Comparison of ENCODE assay signal across 1 cellular context in the genomic region with DNA sequence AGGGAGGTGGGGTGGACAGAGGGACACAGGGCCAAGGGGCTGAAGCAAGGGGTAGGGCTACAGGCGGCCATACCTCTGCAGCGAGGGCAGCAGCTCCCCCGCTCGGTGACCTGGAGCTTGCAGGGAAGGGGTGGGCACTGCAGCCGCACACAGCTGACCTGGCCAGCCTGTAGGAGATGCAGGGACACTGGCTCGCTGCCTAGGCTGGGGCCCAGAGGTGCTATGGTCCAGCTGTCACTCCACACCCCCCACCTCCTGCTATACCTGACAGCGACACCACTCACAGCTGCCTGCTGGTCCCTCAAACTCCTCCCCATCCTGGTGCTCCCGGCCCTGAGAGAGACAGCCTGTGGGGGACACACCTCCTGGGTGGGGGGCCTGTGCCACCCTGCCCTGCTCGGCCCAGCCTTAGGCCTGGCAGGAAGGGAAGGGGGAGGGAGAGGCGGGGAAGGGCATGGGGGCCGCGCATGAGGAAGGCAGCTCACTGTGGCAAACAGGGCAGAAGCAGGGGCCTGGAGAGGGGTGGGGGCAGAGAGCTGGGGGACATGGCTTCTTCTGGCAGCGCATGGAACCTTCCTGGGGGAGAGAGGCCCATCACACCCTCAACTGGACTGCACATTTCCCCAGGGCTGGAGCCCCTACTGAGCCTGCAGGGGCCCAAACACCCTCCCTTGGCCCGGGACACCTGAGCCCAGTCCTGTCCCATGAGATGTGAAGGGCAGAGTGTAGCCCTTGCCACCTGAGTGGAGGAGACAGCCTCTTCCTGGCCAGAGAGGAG.
TF ChIP-seq lines count a peak whose summit lies in the region.

No MANE protein-coding gene starts in this region.

TF ChIP-seq in HepG2, 621 proteins besides CTCF, POLR2A, EP300 and RAD21 (continued from another document):
- no peak for TF ChIP-seq NFIC (IDR thresholded peaks at IDR 0.05; ENCODE audit: low read length)
- no peak for TF ChIP-seq ZFP1 (CRISPR knock-in tag; IDR thresholded peaks at IDR 0.05)
- TF ChIP-seq GATA4 (IDR thresholded peaks at IDR 0.05; ENCODE audit: borderline replicate concordance, low read depth), result no peak
- TF ChIP-seq NR3C1 (CRISPR knock-in tag; IDR thresholded peaks at IDR 0.05), result no peak
- peak; percentile 63; the same call in 1 of the 2 replicates for TF ChIP-seq ZNF263 (CRISPR knock-in tag; IDR thresholded peaks at IDR 0.05)
- no peak for TF ChIP-seq ATAD3A (CRISPR knock-in tag; IDR thresholded peaks at IDR 0.05)
- TF ChIP-seq, protein P1, sequence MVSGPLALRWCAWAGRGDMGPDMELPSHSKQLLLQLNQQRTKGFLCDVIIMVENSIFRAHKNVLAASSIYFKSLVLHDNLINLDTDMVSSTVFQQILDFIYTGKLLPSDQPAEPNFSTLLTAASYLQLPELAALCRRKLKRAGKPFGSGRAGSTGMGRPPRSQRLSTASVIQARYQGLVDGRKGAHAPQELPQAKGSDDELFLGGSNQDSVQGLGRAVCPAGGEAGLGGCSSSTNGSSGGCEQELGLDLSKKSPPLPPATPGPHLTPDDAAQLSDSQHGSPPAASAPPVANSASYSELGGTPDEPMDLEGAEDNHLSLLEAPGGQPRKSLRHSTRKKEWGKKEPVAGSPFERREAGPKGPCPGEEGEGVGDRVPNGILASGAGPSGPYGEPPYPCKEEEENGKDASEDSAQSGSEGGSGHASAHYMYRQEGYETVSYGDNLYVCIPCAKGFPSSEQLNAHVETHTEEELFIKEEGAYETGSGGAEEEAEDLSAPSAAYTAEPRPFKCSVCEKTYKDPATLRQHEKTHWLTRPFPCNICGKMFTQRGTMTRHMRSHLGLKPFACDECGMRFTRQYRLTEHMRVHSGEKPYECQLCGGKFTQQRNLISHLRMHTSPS (CRISPR knock-in tag; IDR thresholded peaks at IDR 0.05; ENCODE audit: low read depth), result 0 out of 2 replicates have a peak, but pooled peaks have one; percentile 31
TF ChIP-seq in HepG2: peak in this region for 13.
